In the genomic region with DNA sequence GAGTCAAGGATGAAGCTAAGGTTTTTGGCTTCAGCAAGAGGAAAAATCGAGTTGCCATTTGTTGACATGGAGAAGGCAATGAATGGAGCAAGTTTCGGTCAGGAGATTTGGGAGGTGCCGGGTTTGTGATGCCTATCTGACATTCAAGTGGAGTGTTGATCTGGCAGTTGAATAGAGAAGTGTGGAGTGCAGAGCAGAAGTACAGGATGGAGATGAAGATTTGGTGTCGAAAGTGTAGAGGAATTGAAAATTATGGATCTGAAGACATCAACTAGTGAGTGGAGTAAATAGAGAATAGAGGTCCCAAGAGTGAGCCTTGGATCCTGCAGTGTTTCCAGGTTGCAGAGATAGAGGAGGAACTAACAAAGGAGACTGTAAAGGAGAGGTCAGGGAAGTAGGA, we compare ENCODE assay signal across 9 cellular contexts. TPM values are rescaled to one million over a fixed set of nuclear protein-coding genes. Genes with fewer than 3 reads are reported as not detected.
"Had no signal": no experiment of that assay in that cellular context is flagged by ENCODE, and none has a peak within 500 bp of the region (broad histone marks: within the 10 kb centered on the region; RNA-seq: fewer than 3 reads in every experiment).

No MANE protein-coding gene starts in this region.

- FAIRE-seq: HepG2, HTR-8/SVneo had no signal

- H3K9ac ChIP-seq: KMS-11 had no signal

- H3K4me2 ChIP-seq: KMS-11 had no signal

- H3K27ac ChIP-seq: HL-60, KMS-11 had no signal

- DNase-seq: IMR-90, KBM-7, KG1 had no signal

RNA-seq across cellular contexts. Expression of a gene that starts 25.9 kb away (rescaled TPM):
- total RNA-seq: HT1080 had no signal

RNA-seq across cellular contexts. Expression of a gene that starts 52.7 kb away (rescaled TPM):
- total RNA-seq: IMR-90 had no signal
- polyA plus RNA-seq: IgD-negative memory B cell had no signal
